29 cellular contexts compared by ENCODE assay signal in the genomic region with DNA sequence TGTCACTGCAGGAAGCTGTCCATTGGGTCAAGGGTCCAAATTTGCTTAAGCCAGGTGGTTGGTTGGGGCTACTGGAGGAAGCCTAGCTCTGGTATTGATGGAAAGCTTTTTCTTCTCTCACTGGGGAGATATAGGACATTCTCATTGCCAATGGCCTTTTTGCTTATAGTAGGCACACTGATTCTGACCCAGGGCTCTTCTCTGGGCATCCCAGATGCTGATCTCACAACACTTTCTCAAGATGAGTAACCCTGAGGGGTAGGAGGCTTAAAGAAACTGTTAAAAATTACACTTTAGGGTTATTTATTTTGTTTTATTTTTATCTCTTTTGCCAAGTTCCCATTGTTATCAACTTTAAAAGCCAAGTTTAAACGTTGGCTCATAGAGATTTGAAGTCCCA.
"Had no signal": no experiment of that assay in that cellular context is flagged by ENCODE, and none has a peak within 500 bp of the region (broad histone marks: within the 10 kb centered on the region; RNA-seq: fewer than 3 reads in every experiment).

No MANE protein-coding gene starts in this region.

- H3K27ac Mint-ChIP-seq: activated CD4-positive, alpha-beta memory T cell treated with anti-CD3 and anti-CD28 coated beads, Interleukin-2, amount 10 ng/mL, durations not matched to agents 7 days and 5 days; activated CD4-positive, alpha-beta T cell treated with anti-CD3 and anti-CD28 coated beads, Interleukin-2, amount 10 ng/mL, durations not matched to agents 24 days and 14 days; activated T-cell treated with anti-CD3 and anti-CD28 coated beads, Interleukin-2, amount 50 U/mL, for 24 hours; natural killer cell; neural progenitor cell; stimulated activated naive B cell treated with anti-CD40 and anti-IgM and Interleukin-4, amounts not matched to agents 10 μg/mL and 1 μg/mL and 100 μg/mL, for 72 hours had no signal

- H3K4me3 Mint-ChIP-seq: activated CD4-positive, alpha-beta memory T cell treated with anti-CD3 and anti-CD28 coated beads, Interleukin-2, amount 10 ng/mL, durations not matched to agents 7 days and 5 days; activated CD4-positive, alpha-beta T cell treated with anti-CD3 and anti-CD28 coated beads, Interleukin-2, amount 10 ng/mL, durations not matched to agents 24 days and 14 days; activated T-cell treated with anti-CD3 and anti-CD28 coated beads, Interleukin-2, amount 50 U/mL, for 24 hours; natural killer cell; neural progenitor cell; stimulated activated naive B cell treated with anti-CD40 and anti-IgM and Interleukin-4, amounts not matched to agents 10 μg/mL and 1 μg/mL and 100 μg/mL, for 72 hours had no signal

- H3K27me3 ChIP-seq: brain microvascular endothelial cell, dorsolateral prefrontal cortex, gastrocnemius medialis, left lung, neural progenitor cell, right atrium auricular region, stomach, thyroid gland, upper lobe of left lung, vagina had no signal

- ATAC-seq: activated CD4-positive, CD25-positive, alpha-beta regulatory T cell treated with anti-CD3 and anti-CD28 coated beads, Interleukin-2, amount 50 U/mL, for 24 hours; gastrocnemius medialis; left lung; lower lobe of right lung; natural killer cell; stimulated activated naive B cell treated with anti-CD40 and anti-IgM and Interleukin-4, amounts not matched to agents 10 μg/mL and 1 μg/mL and 100 μg/mL, for 72 hours had no signal

- H3K4me3 ChIP-seq: coronary artery, dorsolateral prefrontal cortex, gastrocnemius medialis, left lung, lower lobe of right lung, neural progenitor cell, right atrium auricular region, smooth muscle cell, stomach, thyroid gland, upper lobe of left lung, vagina had no signal

- H3K27me3 Mint-ChIP-seq: activated CD4-positive, alpha-beta memory T cell treated with anti-CD3 and anti-CD28 coated beads, Interleukin-2, amount 10 ng/mL, durations not matched to agents 7 days and 5 days; activated CD4-positive, alpha-beta T cell treated with anti-CD3 and anti-CD28 coated beads, Interleukin-2, amount 10 ng/mL, durations not matched to agents 24 days and 14 days; activated T-cell treated with anti-CD3 and anti-CD28 coated beads, Interleukin-2, amount 50 U/mL, for 24 hours; stimulated activated naive B cell treated with anti-CD40 and anti-IgM and Interleukin-4, amounts not matched to agents 10 μg/mL and 1 μg/mL and 100 μg/mL, for 72 hours had no signal

- H3K36me3 ChIP-seq: brain microvascular endothelial cell, gastrocnemius medialis, left lung, lower lobe of right lung, neural progenitor cell, right atrium auricular region, stomach, thyroid gland, upper lobe of left lung, vagina, WERI-Rb-1 had no signal

- H3K9ac ChIP-seq: neural progenitor cell had no signal

- H2AFZ ChIP-seq: neural progenitor cell had no signal

- H3K4me1 Mint-ChIP-seq: activated CD4-positive, alpha-beta memory T cell treated with anti-CD3 and anti-CD28 coated beads, Interleukin-2, amount 10 ng/mL, durations not matched to agents 7 days and 5 days; activated CD4-positive, alpha-beta T cell treated with anti-CD3 and anti-CD28 coated beads, Interleukin-2, amount 10 ng/mL, durations not matched to agents 24 days and 14 days; natural killer cell; neural progenitor cell; stimulated activated naive B cell treated with anti-CD40 and anti-IgM and Interleukin-4, amounts not matched to agents 10 μg/mL and 1 μg/mL and 100 μg/mL, for 72 hours had no signal

- H3K4me2 ChIP-seq: neural progenitor cell, smooth muscle cell had no signal

- H3K27ac ChIP-seq: brain microvascular endothelial cell, coronary artery, dorsolateral prefrontal cortex, gastrocnemius medialis, left lung, lower lobe of right lung, neural progenitor cell, right atrium auricular region, stomach, thyroid gland, upper lobe of left lung, vagina, WERI-Rb-1 had no signal

- H3K9me3 ChIP-seq: gastrocnemius medialis, lower lobe of right lung, right atrium auricular region, stomach, thyroid gland, vagina had no signal

- DNase-seq: activated CD4-positive, alpha-beta memory T cell treated with anti-CD3 and anti-CD28 coated beads, Interleukin-2, amount 10 ng/mL, durations not matched to agents 7 days and 5 days; activated CD4-positive, alpha-beta T cell treated with anti-CD3 and anti-CD28 coated beads, Interleukin-2, amount 10 ng/mL, durations not matched to agents 24 days and 14 days; activated CD8-positive, alpha-beta memory T cell treated with anti-CD3 and anti-CD28 coated beads, Interleukin-2, amount 50 U/mL, for 48 hours; activated gamma-delta T cell treated with Interleukin-2 at 50 U/mL for 16 hours; activated naive CD4-positive, alpha-beta T cell treated with anti-CD3 and anti-CD28 coated beads, Interleukin-2, amount 50 U/mL, for 16 hours; activated T-cell treated with anti-CD3 and anti-CD28 coated beads, Interleukin-2, amount 50 U/mL, for 24 hours; amniotic stem cell; brain microvascular endothelial cell; dorsolateral prefrontal cortex; effector memory CD4-positive, alpha-beta T cell; erythroblast; gastrocnemius medialis; glutamatergic neuron; left lung; lower lobe of right lung; mesenchymal stem cell; natural killer cell; stimulated activated CD4-positive, alpha-beta T cell treated with anti-CD3 and anti-CD28 coated beads, Interleukin-2, amount 100 ng/mL, for 24 hours; stimulated activated naive B cell treated with anti-CD40 and anti-IgM and Interleukin-4, amounts not matched to agents 10 μg/mL and 1 μg/mL and 100 μg/mL, for 72 hours; stomach; thyroid gland; upper lobe of left lung; WERI-Rb-1 had no signal

- H3K4me1 ChIP-seq: gastrocnemius medialis, left lung, lower lobe of right lung, neural progenitor cell, right atrium auricular region, stomach, thyroid gland, upper lobe of left lung, vagina had no signal

- H3K36me3 Mint-ChIP-seq: natural killer cell; neural progenitor cell; stimulated activated naive B cell treated with anti-CD40 and anti-IgM and Interleukin-4, amounts not matched to agents 10 μg/mL and 1 μg/mL and 100 μg/mL, for 72 hours had no signal
